ENCODE assay signal across 1 cellular context in genomic region chr1:66695121-66695520, GRCh38.
A peak's percentile ranks its signal among the peaks of the same experiment; 100 is the strongest.
TF ChIP-seq lines count a peak whose summit lies in the region.

No MANE protein-coding gene starts in this region.

TF ChIP-seq in HepG2, 621 proteins besides CTCF, POLR2A, EP300 and RAD21:
- TF ChIP-seq ZSCAN31 (CRISPR knock-in tag; IDR thresholded peaks at IDR 0.05; ENCODE audit: low read depth) (no peak), SKIL (CRISPR knock-in tag; IDR thresholded peaks at IDR 0.05; ENCODE audit: borderline replicate concordance) (no peak), ZNF839 (CRISPR knock-in tag; IDR thresholded peaks at IDR 0.05; ENCODE audit: borderline replicate concordance) (no peak), ISX (CRISPR knock-in tag; conservative IDR thresholded peaks at IDR 0.05) (no peak), ZMYM4 (CRISPR knock-in tag; IDR thresholded peaks at IDR 0.05) (no peak), ZNF652 (CRISPR knock-in tag; IDR thresholded peaks at IDR 0.05; ENCODE audit: borderline replicate concordance, low read depth) (peak; percentile 24; the same call in 1 of the 2 replicates)
- TF ChIP-seq, protein P1, sequence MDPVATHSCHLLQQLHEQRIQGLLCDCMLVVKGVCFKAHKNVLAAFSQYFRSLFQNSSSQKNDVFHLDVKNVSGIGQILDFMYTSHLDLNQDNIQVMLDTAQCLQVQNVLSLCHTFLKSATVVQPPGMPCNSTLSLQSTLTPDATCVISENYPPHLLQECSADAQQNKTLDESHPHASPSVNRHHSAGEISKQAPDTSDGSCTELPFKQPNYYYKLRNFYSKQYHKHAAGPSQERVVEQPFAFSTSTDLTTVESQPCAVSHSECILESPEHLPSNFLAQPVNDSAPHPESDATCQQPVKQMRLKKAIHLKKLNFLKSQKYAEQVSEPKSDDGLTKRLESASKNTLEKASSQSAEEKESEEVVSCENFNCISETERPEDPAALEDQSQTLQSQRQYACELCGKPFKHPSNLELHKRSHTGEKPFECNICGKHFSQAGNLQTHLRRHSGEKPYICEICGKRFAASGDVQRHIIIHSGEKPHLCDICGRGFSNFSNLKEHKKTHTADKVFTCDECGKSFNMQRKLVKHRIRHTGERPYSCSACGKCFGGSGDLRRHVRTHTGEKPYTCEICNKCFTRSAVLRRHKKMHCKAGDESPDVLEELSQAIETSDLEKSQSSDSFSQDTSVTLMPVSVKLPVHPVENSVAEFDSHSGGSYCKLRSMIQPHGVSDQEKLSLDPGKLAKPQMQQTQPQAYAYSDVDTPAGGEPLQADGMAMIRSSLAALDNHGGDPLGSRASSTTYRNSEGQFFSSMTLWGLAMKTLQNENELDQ (CRISPR knock-in tag; IDR thresholded peaks at IDR 0.05; ENCODE audit: borderline replicate concordance): no peak
